21 cellular contexts compared by ENCODE assay signal in the genomic region with DNA sequence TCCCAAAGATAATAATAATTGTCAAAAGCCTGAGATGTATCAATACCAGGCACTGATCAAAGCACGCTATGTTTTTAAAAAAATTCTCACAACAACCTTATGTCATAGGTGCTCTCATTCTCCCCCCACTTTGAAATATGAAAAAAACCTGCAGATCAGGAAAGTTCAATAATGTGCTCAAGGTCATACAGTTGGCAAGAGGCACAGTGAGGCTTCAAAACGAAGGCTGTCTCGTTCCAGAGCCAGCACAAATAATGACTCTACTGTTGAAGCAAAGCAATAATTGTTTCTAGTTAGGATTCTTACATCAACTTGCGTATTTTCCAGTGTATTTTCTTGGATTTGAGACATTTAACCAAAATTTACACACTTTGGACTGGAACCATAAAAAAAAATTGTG.
"Had no signal": no experiment of that assay in that cellular context is flagged by ENCODE, and none has a peak within 500 bp of the region (broad histone marks: within the 10 kb centered on the region; RNA-seq: fewer than 3 reads in every experiment).

No MANE protein-coding gene starts in this region.

- H3K4me1 ChIP-seq: SJSA1 had no signal

- FAIRE-seq: HepG2 had no signal

- DNase-seq: IMR-90; Kasumi-1; MM.1S; NCI-H1092 treated with DMSO at 0.1 percent for 48 hours; NCI-H1436; NCI-H2029; NCI-H2081 treated with DMSO at 0.1 percent for 48 hours; NCI-H2171; NCI-H226; NCI-H510A; NCI-H524 treated with DMSO at 0.1 percent for 48 hours; NCI-H774; NK-92 treated with Interleukin-12 subunit alpha and Interleukin-12 subunit beta, amount 100 ng/mL, for 24 hours; PC-3; SIG-M5 had no signal

- H3K4me2 ChIP-seq: KMS-11 had no signal

- H3K9ac ChIP-seq: KMS-11 had no signal

- ATAC-seq: HepG2, Panc1, PC-3 had no signal

- H3K4me3 ChIP-seq: SJSA1, SK-N-MC had no signal

- H3K9me3 ChIP-seq: SJSA1 had no signal

- H3K27me3 ChIP-seq: SJSA1 had no signal

- H3K36me3 ChIP-seq: SJSA1 had no signal

- H3K27ac ChIP-seq: KMS-11, RWPE1, SJSA1, SK-N-MC had no signal
